In the genomic region with DNA sequence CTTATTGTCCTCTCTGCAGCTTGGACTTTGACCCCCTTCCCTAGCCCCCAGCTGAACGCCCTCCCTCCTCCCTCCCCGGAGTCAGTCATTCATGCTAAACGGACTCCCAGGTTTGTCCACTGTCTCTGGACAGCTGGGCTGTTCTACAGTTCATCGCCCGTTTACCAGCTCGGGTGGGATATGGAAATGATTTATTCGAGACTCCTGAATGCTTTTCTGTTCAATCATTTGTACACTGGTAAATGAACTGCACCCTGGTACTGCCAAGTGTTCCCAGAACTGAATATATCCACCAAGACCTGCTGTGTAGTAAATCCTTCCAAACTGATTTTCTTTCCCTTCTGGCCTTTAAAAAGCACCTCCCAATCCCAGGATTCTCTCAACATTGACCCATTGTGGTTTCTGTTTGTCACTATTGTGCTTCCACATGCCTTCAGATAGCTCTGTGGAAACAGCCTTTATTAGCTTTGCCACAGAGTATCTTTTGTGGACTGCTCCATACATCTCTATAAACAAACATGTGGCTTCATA, we compare ENCODE assay signal across 8 cellular contexts. TPM values are rescaled to one million over a fixed set of nuclear protein-coding genes. Genes with fewer than 3 reads are reported as not detected.
DNase-seq lines count a peak whose midpoint lies in the region; ATAC-seq and TF ChIP-seq lines count a peak whose summit lies in the region.

No MANE protein-coding gene starts in this region.

- peaks cover 8% of the 10 kb centered on the region; the same call in 1 of the 2 replicates for H3K36me3 ChIP-seq in BE2C
- no peaks in the 10 kb centered on the region for H3K36me3 ChIP-seq in upper lobe of right lung

- H3K27me3 ChIP-seq in BE2C = no peaks in the 10 kb centered on the region
- no peaks in the 10 kb centered on the region for H3K27me3 ChIP-seq in upper lobe of right lung

- peak overlapping the region; percentile 91 for H3K27ac Mint-ChIP-seq in central memory CD8-positive, alpha-beta T cell (ENCODE audit: low read depth)
- peak overlapping the region; percentile 58 for H3K27ac Mint-ChIP-seq in memory B cell

- no peak for ATAC-seq in central memory CD8-positive, alpha-beta T cell (replicated peaks; ENCODE audit: extremely low read depth, poor library complexity, severe bottlenecking)
- ATAC-seq in memory B cell (ENCODE audit: low read depth) (no peak), upper lobe of right lung (no peak), GM18858 (IDR thresholded peaks at IDR 0.05; ENCODE audit: unreplicated experiment) (no peak), HG03342 (IDR thresholded peaks at IDR 0.05; ENCODE audit: unreplicated experiment) (no peak)

- peak overlapping the region; percentile 63 for H3K27ac ChIP-seq in upper lobe of right lung

- H3K9me3 ChIP-seq in BE2C (peaks cover 2% of the 10 kb centered on the region; the same call in 1 of the 2 replicates), upper lobe of right lung (no peaks in the 10 kb centered on the region)

- peaks cover 25% of the 10 kb centered on the region for H3K4me1 Mint-ChIP-seq in central memory CD8-positive, alpha-beta T cell
- H3K4me1 Mint-ChIP-seq in memory B cell = peaks cover 10% of the 10 kb centered on the region

- H3K4me1 ChIP-seq in BE2C (peaks cover 7% of the 10 kb centered on the region), upper lobe of right lung (no peaks in the 10 kb centered on the region)

- no peaks in the 10 kb centered on the region for H3K9me3 Mint-ChIP-seq in central memory CD8-positive, alpha-beta T cell
- H3K9me3 Mint-ChIP-seq in memory B cell = no peaks in the 10 kb centered on the region

- no peaks in the 10 kb centered on the region for H3K27me3 Mint-ChIP-seq in central memory CD8-positive, alpha-beta T cell
- H3K27me3 Mint-ChIP-seq in memory B cell = peaks cover 6% of the 10 kb centered on the region

- H3K4me3 ChIP-seq in BE2C (ENCODE audit: low read depth, low read length) = peak overlapping the region; percentile 57
- peak overlapping the region; percentile 51 for H3K4me3 ChIP-seq in Jurkat, Clone E6-1 (ENCODE audit: low read length)
- peak overlapping the region; percentile 62 for H3K4me3 ChIP-seq in upper lobe of right lung

- H3K4me3 Mint-ChIP-seq in central memory CD8-positive, alpha-beta T cell = peak overlapping the region; percentile 89
- peak overlapping the region; percentile 86 for H3K4me3 Mint-ChIP-seq in memory B cell

- peaks cover 7% of the 10 kb centered on the region for H3K36me3 Mint-ChIP-seq in central memory CD8-positive, alpha-beta T cell (ENCODE audit: insufficient read depth)
- H3K36me3 Mint-ChIP-seq in memory B cell = no peaks in the 10 kb centered on the region

- DNase-seq in BE2C = no peak
- DNase-seq in Jurkat, Clone E6-1 (ENCODE audit: low read depth, low spot score) = no peak
- no peak for DNase-seq in central memory CD8-positive, alpha-beta T cell (ENCODE audit: low spot score in 2 of 2)
- DNase-seq in memory B cell (ENCODE audit: low spot score in 2 of 2) = no peak
- no peak for DNase-seq in upper lobe of right lung
- DNase-seq in RKO (ENCODE audit: low spot score) = no peak

- no peak for TF ChIP-seq CTCF in BE2C (IDR thresholded peaks at IDR 0.05; ENCODE audit: low read depth, low read length)
- no peak for TF ChIP-seq CTCF in upper lobe of right lung (IDR thresholded peaks at IDR 0.05)

- intact Hi-C loops in upper lobe of right lung (cut with DNase I) = no loop called here

RNA-seq across cellular contexts. Expression of gene KIF21A, which starts 0.8 kb away (rescaled TPM):
- polyA plus RNA-seq in BE2C (2012; ENCODE audit: insufficient read depth, insufficient read length, low read depth) = 84.0 TPM
- polyA plus RNA-seq in Jurkat, Clone E6-1 (2012; ENCODE audit: insufficient read depth, insufficient read length) = 6.6 TPM
- 12.2 TPM for total RNA-seq in upper lobe of right lung
